In genomic region chr5:63262191-63262981, GRCh38 we compare ENCODE assay signal across 13 cellular contexts.
DNase-seq lines count a peak whose midpoint lies in the region; ATAC-seq and TF ChIP-seq lines count a peak whose summit lies in the region.
"Had no signal": no experiment of that assay in that cellular context is flagged by ENCODE, and none has a peak within 500 bp of the region (broad histone marks: within the 10 kb centered on the region; RNA-seq: fewer than 3 reads in every experiment).

No MANE protein-coding gene starts in this region.

- H3K4me3 Mint-ChIP-seq in activated CD4-positive, alpha-beta T cell treated with anti-CD3 and anti-CD28 coated beads, Interleukin-2, amount 10 ng/mL, durations not matched to agents 7 days and 5 days = no peak overlapping the region
- no peak overlapping the region for H3K4me3 Mint-ChIP-seq in activated naive CD4-positive, alpha-beta T cell treated with anti-CD3 and anti-CD28 coated beads for 36 hours
- H3K4me3 Mint-ChIP-seq: naive B cell had no signal

- CTCF ChIA-PET in activated CD4-positive, alpha-beta T cell treated with anti-CD3 and anti-CD28 coated beads, Interleukin-2, amount 10 ng/mL, durations not matched to agents 7 days and 5 days (lab: Charles Lee) = no interaction called here
- CTCF ChIA-PET in activated naive CD4-positive, alpha-beta T cell treated with anti-CD3 and anti-CD28 coated beads for 36 hours (lab: Charles Lee) = no interaction called here

- no peaks in the 10 kb centered on the region for H3K36me3 ChIP-seq in suprapubic skin
- H3K36me3 ChIP-seq: right atrium auricular region had no signal

- no peaks in the 10 kb centered on the region for H3K4me1 ChIP-seq in suprapubic skin
- H3K4me1 ChIP-seq: right atrium auricular region had no signal

- no peak for TF ChIP-seq POLR2A in suprapubic skin (IDR thresholded peaks at IDR 0.05)

- H3K9me3 ChIP-seq in suprapubic skin = no peaks in the 10 kb centered on the region
- H3K9me3 ChIP-seq: right atrium auricular region had no signal

- DNase-seq in HT1080 (ENCODE audit: low read depth) (peak; percentile 45), astrocyte of the spinal cord (ENCODE audit: low read depth, low spot score) (peak; percentile 45), foreskin melanocyte (peak; percentile 27), suprapubic skin (ENCODE audit: low spot score in 2 of 2) (no peak)
- DNase-seq in activated CD4-positive, alpha-beta T cell treated with anti-CD3 and anti-CD28 coated beads, Interleukin-2, amount 10 ng/mL, durations not matched to agents 7 days and 5 days = no peak
- DNase-seq in activated naive CD4-positive, alpha-beta T cell treated with anti-CD3 and anti-CD28 coated beads for 36 hours = no peak
- DNase-seq: anterior cingulate cortex, naive B cell, NCI-H1092 treated with DMSO at 0.1 percent for 48 hours, NCI-H510A treated with DMSO at 0.1 percent for 48 hours, SHP77 had no signal

- H3K9me3 Mint-ChIP-seq in activated CD4-positive, alpha-beta T cell treated with anti-CD3 and anti-CD28 coated beads, Interleukin-2, amount 10 ng/mL, durations not matched to agents 7 days and 5 days = no peaks in the 10 kb centered on the region
- H3K9me3 Mint-ChIP-seq in activated naive CD4-positive, alpha-beta T cell treated with anti-CD3 and anti-CD28 coated beads for 36 hours = peaks cover 6% of the 10 kb centered on the region

- H3K4me1 Mint-ChIP-seq in activated CD4-positive, alpha-beta T cell treated with anti-CD3 and anti-CD28 coated beads, Interleukin-2, amount 10 ng/mL, durations not matched to agents 7 days and 5 days = no peaks in the 10 kb centered on the region
- no peaks in the 10 kb centered on the region for H3K4me1 Mint-ChIP-seq in activated naive CD4-positive, alpha-beta T cell treated with anti-CD3 and anti-CD28 coated beads for 36 hours (ENCODE audit: low read depth)
- H3K4me1 Mint-ChIP-seq: naive B cell had no signal

- TF ChIP-seq EP300 in suprapubic skin (IDR thresholded peaks at IDR 0.05) = no peak

- POLR2A ChIA-PET in activated CD4-positive, alpha-beta T cell treated with anti-CD3 and anti-CD28 coated beads, Interleukin-2, amount 10 ng/mL, durations not matched to agents 7 days and 5 days (lab: Charles Lee) = no interaction called here

- H3K27me3 ChIP-seq in suprapubic skin = no peaks in the 10 kb centered on the region
- H3K27me3 ChIP-seq: right atrium auricular region had no signal

- no peak for TF ChIP-seq CTCF in astrocyte of the spinal cord (IDR thresholded peaks at IDR 0.05; ENCODE audit: low read depth, low read length)
- TF ChIP-seq CTCF in suprapubic skin (IDR thresholded peaks at IDR 0.05) = no peak

- H3K36me3 Mint-ChIP-seq in activated CD4-positive, alpha-beta T cell treated with anti-CD3 and anti-CD28 coated beads, Interleukin-2, amount 10 ng/mL, durations not matched to agents 7 days and 5 days (ENCODE audit: low read depth) = no peaks in the 10 kb centered on the region
- no peaks in the 10 kb centered on the region for H3K36me3 Mint-ChIP-seq in activated naive CD4-positive, alpha-beta T cell treated with anti-CD3 and anti-CD28 coated beads for 36 hours (ENCODE audit: low read depth)
- H3K36me3 Mint-ChIP-seq: naive B cell had no signal

- 49% methylated on average over 3 of the region's 4 CpGs for WGBS in suprapubic skin

- no peak overlapping the region for H3K27ac Mint-ChIP-seq in activated CD4-positive, alpha-beta T cell treated with anti-CD3 and anti-CD28 coated beads, Interleukin-2, amount 10 ng/mL, durations not matched to agents 7 days and 5 days
- no peak overlapping the region for H3K27ac Mint-ChIP-seq in activated naive CD4-positive, alpha-beta T cell treated with anti-CD3 and anti-CD28 coated beads for 36 hours
- H3K27ac Mint-ChIP-seq: naive B cell had no signal

- H3K4me3 ChIP-seq in astrocyte of the spinal cord (ENCODE audit: low read depth, low read length) = no peak overlapping the region
- H3K4me3 ChIP-seq in suprapubic skin = no peak overlapping the region
- H3K4me3 ChIP-seq: right atrium auricular region had no signal

- in situ Hi-C loops in astrocyte of the spinal cord (cut with HindIII; ENCODE audit: low sequenced_read_pairs) = no loop called here

- intact Hi-C loops in activated naive CD4-positive, alpha-beta T cell treated with anti-CD3 and anti-CD28 coated beads for 36 hours (cut with micrococcal nuclease) = no loop called here

- H3K27ac ChIP-seq in suprapubic skin = peak overlapping the region; percentile 27
- H3K27ac ChIP-seq: right atrium auricular region had no signal

- no peaks in the 10 kb centered on the region for H3K27me3 Mint-ChIP-seq in activated CD4-positive, alpha-beta T cell treated with anti-CD3 and anti-CD28 coated beads, Interleukin-2, amount 10 ng/mL, durations not matched to agents 7 days and 5 days
- no peaks in the 10 kb centered on the region for H3K27me3 Mint-ChIP-seq in activated naive CD4-positive, alpha-beta T cell treated with anti-CD3 and anti-CD28 coated beads for 36 hours (ENCODE audit: low read depth)
- H3K27me3 Mint-ChIP-seq: naive B cell had no signal

- no peak for ATAC-seq in HG03378 (IDR thresholded peaks at IDR 0.05; ENCODE audit: unreplicated experiment)

Comparison
In these comparisons a context has a peak if more than half of its experiments do, and no peak if none do; other contexts are left out.
1. DNase-seq: peak in HT1080 (single experiment), astrocyte of the spinal cord (single experiment) and foreskin melanocyte (single experiment); none in suprapubic skin (0 of 2), activated CD4-positive, alpha-beta T cell treated with anti-CD3 and anti-CD28 coated beads, Interleukin-2, amount 10 ng/mL, durations not matched to agents 7 days and 5 days (single experiment) and activated naive CD4-positive, alpha-beta T cell treated with anti-CD3 and anti-CD28 coated beads for 36 hours (single experiment).